Comparison of ENCODE assay signal across 10 cellular contexts in genomic region chr5:151721087-151721646, GRCh38. TPM values are rescaled to one million over a fixed set of nuclear protein-coding genes. Genes with fewer than 3 reads are reported as not detected.
DNase-seq lines count a peak whose midpoint lies in the region; ATAC-seq lines count a peak whose summit lies in the region.
"Had no signal": no experiment of that assay in that cellular context is flagged by ENCODE, and none has a peak within 500 bp of the region (broad histone marks: within the 10 kb centered on the region; RNA-seq: fewer than 3 reads in every experiment).

No MANE protein-coding gene starts in this region.

- H3K36me3 Mint-ChIP-seq in activated T-cell treated with anti-CD3 and anti-CD28 coated beads, Interleukin-2, amount 50 U/mL, for 4 hours (ENCODE audit: insufficient read depth): no peaks in the 10 kb centered on the region
- peaks cover 0 to 7% of the 10 kb centered on the region in 2 donors for H3K36me3 Mint-ChIP-seq in stimulated activated naive B cell treated with anti-CD40 and anti-IgM and Interleukin-4, amounts not matched to agents 10 μg/mL and 1 μg/mL and 100 μg/mL, for 72 hours

- H3K27me3 Mint-ChIP-seq in activated T-cell treated with anti-CD3 and anti-CD28 coated beads, Interleukin-2, amount 50 U/mL, for 4 hours (ENCODE audit: low read depth): no peaks in the 10 kb centered on the region
- no peaks in the 10 kb centered on the region for H3K27me3 Mint-ChIP-seq in stimulated activated naive B cell treated with anti-CD40 and anti-IgM and Interleukin-4, amounts not matched to agents 10 μg/mL and 1 μg/mL and 100 μg/mL, for 72 hours

- H3K27ac Mint-ChIP-seq in stimulated activated naive B cell treated with anti-CD40 and anti-IgM and Interleukin-4, amounts not matched to agents 10 μg/mL and 1 μg/mL and 100 μg/mL, for 72 hours: peak overlapping the region; percentile 94

- H3K4me3 Mint-ChIP-seq in activated T-cell treated with anti-CD3 and anti-CD28 coated beads, Interleukin-2, amount 50 U/mL, for 4 hours: no peak overlapping the region
- H3K4me3 Mint-ChIP-seq in stimulated activated naive B cell treated with anti-CD40 and anti-IgM and Interleukin-4, amounts not matched to agents 10 μg/mL and 1 μg/mL and 100 μg/mL, for 72 hours: peak overlapping the region; percentile 39 to 63

- H3K9me3 Mint-ChIP-seq in activated T-cell treated with anti-CD3 and anti-CD28 coated beads, Interleukin-2, amount 50 U/mL, for 4 hours: no peaks in the 10 kb centered on the region
- no peaks in the 10 kb centered on the region for H3K9me3 Mint-ChIP-seq in stimulated activated naive B cell treated with anti-CD40 and anti-IgM and Interleukin-4, amounts not matched to agents 10 μg/mL and 1 μg/mL and 100 μg/mL, for 72 hours

- DNase-seq in activated T-cell treated with anti-CD3 and anti-CD28 coated beads, Interleukin-2, amount 50 U/mL, for 4 hours: no peak
- no peak for DNase-seq in activated T-cell treated with anti-CD3 and anti-CD28 coated beads for 4 hours
- DNase-seq in SK-MEL-5 (ENCODE audit: low read depth, low spot score): peak; percentile 62
- peak; percentile 65 for DNase-seq in stimulated activated naive B cell treated with anti-CD40 and anti-IgM and Interleukin-4, amounts not matched to agents 10 μg/mL and 1 μg/mL and 100 μg/mL, for 72 hours
- DNase-seq in NCI-H1092 treated with DMSO at 0.1 percent for 48 hours (lab: John Stamatoyannopoulos, UW): no peak
- DNase-seq in KG1 (lab: John Stamatoyannopoulos, UW): no peak
- no peak for DNase-seq in NCI-H345 treated with DMSO at 0.1 percent for 48 hours (lab: John Stamatoyannopoulos, UW; ENCODE audit: unreplicated experiment)
- DNase-seq: BE2C, hypothalamus had no signal

- in situ Hi-C loops in SK-MEL-5 (cut with HindIII; ENCODE audit: low pct_unique_long_range_greater_than_20kb, low sequenced_read_pairs): no loop called here

- peak; percentile 65 to 79 for ATAC-seq in activated T-cell treated with anti-CD3 and anti-CD28 coated beads, Interleukin-2, amount 50 U/mL, for 4 hours
- peak; percentile 83 for ATAC-seq in HG02852 (IDR thresholded peaks at IDR 0.05; ENCODE audit: unreplicated experiment)
- ATAC-seq in stimulated activated naive B cell treated with anti-CD40 and anti-IgM and Interleukin-4, amounts not matched to agents 10 μg/mL and 1 μg/mL and 100 μg/mL, for 72 hours (replicated peaks): peak; percentile 95 to 97

- peaks cover 3% of the 10 kb centered on the region for H3K4me1 Mint-ChIP-seq in activated T-cell treated with anti-CD3 and anti-CD28 coated beads, Interleukin-2, amount 50 U/mL, for 4 hours (ENCODE audit: low read depth)
- peaks cover 24 to 44% of the 10 kb centered on the region in 2 donors for H3K4me1 Mint-ChIP-seq in stimulated activated naive B cell treated with anti-CD40 and anti-IgM and Interleukin-4, amounts not matched to agents 10 μg/mL and 1 μg/mL and 100 μg/mL, for 72 hours

RNA-seq across cellular contexts. Expression of gene SPARC, which starts 34.5 kb away (rescaled TPM):
- 1 to 10 TPM; 2.0 to 2.6 (median 2.3) TPM for total RNA-seq in activated T-cell treated with anti-CD3 and anti-CD28 coated beads, Interleukin-2, amount 50 U/mL, for 4 hours
- total RNA-seq in SK-MEL-5 (2014; rRNA removed; shearing (Covaris generic)): 1,245 and 1,275 TPM in 2 replicates
- polyA plus RNA-seq in SK-MEL-5 (2015; cell fraction: cytosol; rRNA removed): 1,268 and 1,800 TPM in 2 replicates
- 255 and 292 TPM in 2 replicates for polyA plus RNA-seq in SK-MEL-5 (2015; cell fraction: nucleus; rRNA removed)

RNA-seq across cellular contexts. Expression of gene ATOX1, which starts 37.3 kb away (rescaled TPM):
- 10 to 100 TPM; 89.0 to 94.3 (median 91.7) TPM for total RNA-seq in activated T-cell treated with anti-CD3 and anti-CD28 coated beads, Interleukin-2, amount 50 U/mL, for 4 hours
- total RNA-seq in SK-MEL-5 (2014; rRNA removed; shearing (Covaris generic)): 941 and 954 TPM in 2 replicates
- polyA plus RNA-seq in SK-MEL-5 (2015; cell fraction: cytosol; rRNA removed): 2,137 and 3,593 TPM in 2 replicates
- polyA plus RNA-seq in SK-MEL-5 (2015; cell fraction: nucleus; rRNA removed): 329 and 333 TPM in 2 replicates

RNA-seq across cellular contexts. Expression of gene G3BP1, which starts 50.6 kb away (rescaled TPM):
- total RNA-seq in activated T-cell treated with anti-CD3 and anti-CD28 coated beads, Interleukin-2, amount 50 U/mL, for 4 hours: 100 to 1,000 TPM; 532 to 555 (median 540) TPM
- 280 TPM in 2 replicates for total RNA-seq in SK-MEL-5 (2014; rRNA removed; shearing (Covaris generic))
- polyA plus RNA-seq in SK-MEL-5 (2015; cell fraction: cytosol; rRNA removed): 201 and 250 TPM in 2 replicates
- polyA plus RNA-seq in SK-MEL-5 (2015; cell fraction: nucleus; rRNA removed): 126 and 144 TPM in 2 replicates

Comparison
In these comparisons a context has a peak if more than half of its experiments do, and no peak if none do; other contexts are left out.
1. DNase-seq: peak in SK-MEL-5 (single experiment) and stimulated activated naive B cell treated with anti-CD40 and anti-IgM and Interleukin-4, amounts not matched to agents 10 μg/mL and 1 μg/mL and 100 μg/mL, for 72 hours (single experiment); none in activated T-cell treated with anti-CD3 and anti-CD28 coated beads, Interleukin-2, amount 50 U/mL, for 4 hours (single experiment), activated T-cell treated with anti-CD3 and anti-CD28 coated beads for 4 hours (single experiment), NCI-H1092 treated with DMSO at 0.1 percent for 48 hours (single experiment), KG1 (single experiment) and NCI-H345 treated with DMSO at 0.1 percent for 48 hours (single experiment).
2. RNA of gene SPARC, which starts 34.5 kb away (total RNA-seq): 1,245 to 1,275 TPM in SK-MEL-5; 2.0 to 2.6 TPM in activated T-cell treated with anti-CD3 and anti-CD28 coated beads, Interleukin-2, amount 50 U/mL, for 4 hours; every median in the first group is over 100 times any median in the second.
3. Peak in every context shown above with its lines, with median percentiles within 50 percentile points of each other: ATAC-seq.